In genomic region chr19:42313096-42313839, GRCh38 we compare ENCODE assay signal across 8 cellular contexts. TPM values are rescaled to one million over a fixed set of nuclear protein-coding genes. Genes with fewer than 3 reads are reported as not detected.
DNase-seq lines count a peak whose midpoint lies in the region; ATAC-seq, FAIRE-seq and TF ChIP-seq lines count a peak whose summit lies in the region.

Gene TMEM145, plus strand, starts transcription at chr19:42313309. Its CDS starts 68 bp downstream, at chr19:42313377.

- DNase-seq in AG09309 (ENCODE audit: low read depth) (no peak), GM13976 (ENCODE audit: low spot score) (peak; percentile 78), NCI-H446 (lab: John Stamatoyannopoulos, UW) (peak; percentile 22 to 72), frontal cortex (ENCODE audit: low spot score in 2 of 2) (peak; percentile 82 to 87), neural crest cell (ENCODE audit: low read depth, low spot score) (peak; percentile 49)
- DNase-seq in activated naive CD4-positive, alpha-beta T cell treated with anti-CD3 and anti-CD28 coated beads for 36 hours: peak; percentile 46

- peak within 1 kb of the TSS; percentile 36 for H3K4me3 ChIP-seq in AG09309 (ENCODE audit: control insufficient read depth, low read depth, low read length)

- in situ Hi-C loops in GM13976 (cut with MboI; ENCODE audit: low sequenced_read_pairs, unreplicated experiment): no loop called here

- H3K4me3 Mint-ChIP-seq in activated naive CD4-positive, alpha-beta T cell treated with anti-CD3 and anti-CD28 coated beads for 36 hours: peak within 1 kb of the TSS; percentile 56
- H3K4me3 Mint-ChIP-seq in neural crest cell: peak within 1 kb of the TSS; percentile 76

- no peak for FAIRE-seq in frontal cortex (lab: Jason Lieb, UNC)

- no peaks in the 10 kb centered on the region for H3K36me3 Mint-ChIP-seq in activated naive CD4-positive, alpha-beta T cell treated with anti-CD3 and anti-CD28 coated beads for 36 hours (ENCODE audit: low read depth)
- no peaks in the 10 kb centered on the region for H3K36me3 Mint-ChIP-seq in neural crest cell (ENCODE audit: low read depth)

- no peaks in the 10 kb centered on the region for H3K9me3 Mint-ChIP-seq in activated naive CD4-positive, alpha-beta T cell treated with anti-CD3 and anti-CD28 coated beads for 36 hours
- H3K9me3 Mint-ChIP-seq in neural crest cell: no peaks in the 10 kb centered on the region

- intact Hi-C loops in activated naive CD4-positive, alpha-beta T cell treated with anti-CD3 and anti-CD28 coated beads for 36 hours (cut with micrococcal nuclease): no loop called here

- no peak within 1 kb of the TSS for H3K27ac Mint-ChIP-seq in activated naive CD4-positive, alpha-beta T cell treated with anti-CD3 and anti-CD28 coated beads for 36 hours
- H3K27ac Mint-ChIP-seq in neural crest cell (ENCODE audit: unreplicated experiment): no peak within 1 kb of the TSS

- H3K27me3 Mint-ChIP-seq in activated naive CD4-positive, alpha-beta T cell treated with anti-CD3 and anti-CD28 coated beads for 36 hours (ENCODE audit: low read depth): peaks cover 24% of the 10 kb centered on the region
- H3K27me3 Mint-ChIP-seq in neural crest cell (ENCODE audit: low read depth): peaks cover 21% of the 10 kb centered on the region

- peak; percentile 29 for TF ChIP-seq CTCF in AG09309 (IDR thresholded peaks at IDR 0.05; ENCODE audit: control insufficient read depth, insufficient read depth, low read depth, low read length, missing control alignments)
- TF ChIP-seq CTCF in GM13976 (IDR thresholded peaks at IDR 0.05; ENCODE audit: borderline replicate concordance, control extremely low read depth, extremely low read depth, insufficient read depth, missing control alignments): peak; percentile 12
- TF ChIP-seq CTCF in neural crest cell (conservative IDR thresholded peaks at IDR 0.05): peak; percentile 37

- CTCF ChIA-PET in activated naive CD4-positive, alpha-beta T cell treated with anti-CD3 and anti-CD28 coated beads for 36 hours (lab: Charles Lee): no interaction called here

- peaks cover 9% of the 10 kb centered on the region for H3K4me1 Mint-ChIP-seq in activated naive CD4-positive, alpha-beta T cell treated with anti-CD3 and anti-CD28 coated beads for 36 hours (ENCODE audit: low read depth)
- H3K4me1 Mint-ChIP-seq in neural crest cell: peaks cover 27% of the 10 kb centered on the region

- ATAC-seq in HG02678 (IDR thresholded peaks at IDR 0.05; ENCODE audit: unreplicated experiment): no peak
- no peak for ATAC-seq in GM19351 (IDR thresholded peaks at IDR 0.05; ENCODE audit: unreplicated experiment)

RNA-seq across cellular contexts. Expression of gene TMEM145, which starts in this region (rescaled TPM):
- total RNA-seq in activated naive CD4-positive, alpha-beta T cell treated with anti-CD3 and anti-CD28 coated beads for 36 hours: not detected
- total RNA-seq in frontal cortex (35.1 TPM), neural crest cell (18.4 and 19.4 TPM in 2 replicates)

Comparison
In these comparisons a context has a peak if more than half of its experiments do, and no peak if none do; other contexts are left out.
1. RNA of gene TMEM145 (total RNA-seq): 35.1 TPM in frontal cortex (single experiment) and 18.4 to 19.4 TPM in neural crest cell; not detected in activated naive CD4-positive, alpha-beta T cell treated with anti-CD3 and anti-CD28 coated beads for 36 hours; every median in the first group is over 10 times any median in the second.
2. Peak in DNase-seq in activated naive CD4-positive, alpha-beta T cell treated with anti-CD3 and anti-CD28 coated beads for 36 hours; RNA of the gene not detected or under 1 TPM.
3. Peak in every context shown above with its lines, with median percentiles within 50 percentile points of each other: CTCF ChIP-seq.